In genomic region chr17:79820959-79821330, GRCh38 we compare ENCODE assay signal across 23 cellular contexts.
"Had no signal": no experiment of that assay in that cellular context is flagged by ENCODE, and none has a peak within 500 bp of the region (broad histone marks: within the 10 kb centered on the region; RNA-seq: fewer than 3 reads in every experiment).

No MANE protein-coding gene starts in this region.

- H3K27ac ChIP-seq: colonic mucosa, epithelial cell of prostate, esophagus squamous epithelium, gastrocnemius medialis, lower lobe of right lung had no signal

- DNase-seq: colonic mucosa; cortex of kidney; effector CD8-positive, alpha-beta T cell; effector memory CD8-positive, alpha-beta T cell; endodermal cell; erythroblast; esophagus squamous epithelium; foreskin fibroblast; foreskin melanocyte; gastrocnemius medialis; glutamatergic neuron; head of caudate nucleus; heart right ventricle; hippocampal formation; left colon; left ventricle myocardium superior; lower lobe of right lung; mesenchymal stem cell; mucosa of descending colon had no signal

- H3K9me3 ChIP-seq: colonic mucosa, esophagus squamous epithelium, gastrocnemius medialis, heart right ventricle, lower lobe of right lung, mucosa of descending colon had no signal

- H3K27ac Mint-ChIP-seq: dendritic cell treated with granulocyte-macrophage colony-stimulating factor and Interleukin-4, amounts not matched to agents 40 ng/mL and 50 ng/mL, for 4 days; effector memory CD8-positive, alpha-beta T cell; endodermal cell; mesothelial cell of epicardium had no signal

- H3K36me3 Mint-ChIP-seq: mesothelial cell of epicardium had no signal

- H3K4me3 Mint-ChIP-seq: dendritic cell treated with granulocyte-macrophage colony-stimulating factor and Interleukin-4, amounts not matched to agents 40 ng/mL and 50 ng/mL, for 4 days; effector memory CD8-positive, alpha-beta T cell; endodermal cell; mesothelial cell of epicardium had no signal

- ATAC-seq: effector memory CD8-positive, alpha-beta T cell; esophagus mucosa; gastrocnemius medialis; heart right ventricle; left colon; lower lobe of right lung; mucosa of descending colon had no signal

- H3K4me3 ChIP-seq: colonic mucosa, esophagus squamous epithelium, gastrocnemius medialis, heart right ventricle, lower lobe of right lung, mucosa of descending colon had no signal

- H3K4me1 ChIP-seq: colonic mucosa, gastrocnemius medialis had no signal

- H3K9me3 Mint-ChIP-seq: dendritic cell treated with granulocyte-macrophage colony-stimulating factor and Interleukin-4, amounts not matched to agents 40 ng/mL and 50 ng/mL, for 4 days; effector memory CD8-positive, alpha-beta T cell; mesothelial cell of epicardium had no signal

- H3K36me3 ChIP-seq: colonic mucosa, esophagus squamous epithelium, gastrocnemius medialis, heart right ventricle, lower lobe of right lung had no signal
